Comparison of ENCODE assay signal across 25 cellular contexts in the genomic region with DNA sequence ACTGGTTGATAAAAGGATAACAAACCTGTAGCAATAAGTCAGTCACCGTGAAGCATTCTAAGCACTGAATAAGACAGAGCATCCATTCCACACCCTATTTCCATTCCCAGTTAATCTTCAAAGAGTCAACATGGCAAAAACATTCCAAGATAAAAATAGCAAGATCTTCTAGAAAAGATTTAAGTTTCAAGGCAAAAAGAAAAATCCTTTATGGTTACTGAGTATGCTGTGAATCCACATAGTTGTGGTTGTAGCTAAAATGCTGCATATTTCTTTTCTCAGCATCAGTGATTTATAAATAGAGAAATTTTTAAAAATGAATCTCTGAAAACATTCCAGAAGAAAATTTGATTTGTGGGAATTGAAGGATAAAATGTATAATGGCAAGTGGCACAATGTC. TPM values are rescaled to one million over a fixed set of nuclear protein-coding genes. Genes with fewer than 3 reads are reported as not detected.
"Had no signal": no experiment of that assay in that cellular context is flagged by ENCODE, and none has a peak within 500 bp of the region (broad histone marks: within the 10 kb centered on the region; RNA-seq: fewer than 3 reads in every experiment).

No MANE protein-coding gene starts in this region.

- ATAC-seq: activated T-cell treated with anti-CD3 and anti-CD28 coated beads, Interleukin-2, amount 50 U/mL, for 72 hours; left lobe of liver had no signal

- DNase-seq: activated CD4-positive, alpha-beta T cell treated with anti-CD3 and anti-CD28 coated beads for 1 hour; activated CD8-positive, alpha-beta memory T cell treated with anti-CD3 and anti-CD28 coated beads for 24 hours; activated CD8-positive, alpha-beta memory T cell treated with anti-CD3 and anti-CD28 coated beads, Interleukin-2, amount 50 U/mL, for 48 hours; activated effector memory CD4-positive, alpha-beta T cell treated with anti-CD3 and anti-CD28 coated beads, Interleukin-2, amount 50 U/mL, for 16 hours; activated naive CD4-positive, alpha-beta T cell treated with anti-CD3 and anti-CD28 coated beads, Interleukin-2, amount 50 U/mL, for 16 hours; activated T-cell treated with anti-CD3 and anti-CD28 coated beads, Interleukin-2, amount 50 U/mL, for 72 hours; adrenal gland; dorsolateral prefrontal cortex; foreskin melanocyte; glutamatergic neuron; hippocampal formation; midbrain; nephron progenitor cell; nucleus accumbens; retina; stimulated activated CD4-positive, alpha-beta T cell treated with anti-CD3 and anti-CD28 coated beads, Interleukin-12 subunit alpha, Interleukin-12 subunit beta, amount 100 ng/mL, for 4 hours; stimulated activated CD4-positive, alpha-beta T cell treated with anti-CD3 and anti-CD28 coated beads, Interleukin-1b, Interleukin-23, amount 100 ng/mL, for 48 hours; stimulated activated CD8-positive, alpha-beta memory T cell treated with anti-CD3 and anti-CD28 coated beads, Interleukin-4, amount 100 ng/mL, for 48 hours; stimulated activated naive CD4-positive, alpha-beta T cell; WERI-Rb-1 had no signal

- H3K36me3 ChIP-seq: adrenal gland, cardiac muscle cell, WERI-Rb-1 had no signal

- H3K4me3 ChIP-seq: adrenal gland, cardiac muscle cell, dorsolateral prefrontal cortex, lung had no signal

- H3K27me3 ChIP-seq: adrenal gland, cardiac muscle cell had no signal

- H3K9me3 ChIP-seq: adrenal gland had no signal

- H3K27ac ChIP-seq: adrenal gland, cardiac muscle cell, WERI-Rb-1 had no signal

RNA-seq across cellular contexts. Expression of gene GAP43, which starts 21.1 kb away (rescaled TPM):
- total RNA-seq: activated T-cell treated with anti-CD3 and anti-CD28 coated beads, Interleukin-2, amount 50 U/mL, for 72 hours; left lobe of liver; T-helper 2 cell treated with Interferon-gamma antibody and Interleukin-4, amounts not matched to agents 100 ng/mL and 5 ng/mL, for 36 hours; ureter had no signal
